17 cellular contexts compared by ENCODE assay signal in the genomic region with DNA sequence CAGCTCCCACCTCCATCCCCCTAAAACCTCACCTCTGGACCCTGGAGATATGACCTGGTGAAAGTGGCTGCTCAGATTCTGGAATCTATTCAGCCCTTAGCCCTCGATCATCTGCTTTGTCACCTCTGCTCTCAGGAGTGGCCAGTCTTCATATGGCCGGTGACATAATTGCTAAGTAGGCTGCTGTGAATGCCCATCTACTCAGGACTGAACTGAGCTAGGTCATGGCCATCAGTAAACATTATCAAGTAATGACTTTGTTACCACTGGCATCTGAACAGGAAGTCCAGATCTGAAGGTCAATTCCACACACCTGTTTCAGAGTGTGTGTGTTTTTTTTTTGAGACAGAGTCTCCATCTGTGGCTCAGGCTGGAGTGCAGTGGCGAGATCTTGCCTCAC.
DNase-seq lines count a peak whose midpoint lies in the region; ATAC-seq, FAIRE-seq and TF ChIP-seq lines count a peak whose summit lies in the region.
"Had no signal": no experiment of that assay in that cellular context is flagged by ENCODE, and none has a peak within 500 bp of the region (broad histone marks: within the 10 kb centered on the region; RNA-seq: fewer than 3 reads in every experiment).

No MANE protein-coding gene starts in this region.

- H3K9me3 Mint-ChIP-seq in activated T-cell treated with anti-CD3 and anti-CD28 coated beads, Interleukin-2, amount 50 U/mL, for 24 hours, result no peaks in the 10 kb centered on the region
- no peaks in the 10 kb centered on the region for H3K9me3 Mint-ChIP-seq in stimulated activated naive CD8-positive, alpha-beta T cell treated with anti-CD3 and anti-CD28 coated beads, Interleukin-15, amount 100 ng/mL, for 72 hours
- no peaks in the 10 kb centered on the region for H3K9me3 Mint-ChIP-seq in HFFc6
- H3K9me3 Mint-ChIP-seq: CD8-positive, alpha-beta T cell had no signal

- peaks cover 23% of the 10 kb centered on the region for H3K4me1 Mint-ChIP-seq in activated T-cell treated with anti-CD3 and anti-CD28 coated beads, Interleukin-2, amount 50 U/mL, for 24 hours (ENCODE audit: low read depth)
- H3K4me1 Mint-ChIP-seq in stimulated activated naive CD8-positive, alpha-beta T cell treated with anti-CD3 and anti-CD28 coated beads, Interleukin-15, amount 100 ng/mL, for 72 hours, result peaks cover 35% of the 10 kb centered on the region
- H3K4me1 Mint-ChIP-seq in HFFc6 (ENCODE audit: low read depth), result peaks cover 19% of the 10 kb centered on the region

- no peak overlapping the region for H3K27ac ChIP-seq in small intestine (ENCODE audit: low read depth in 1 of 2, low read length in 1 of 2)
- H3K27ac ChIP-seq: C4-2B, HL-60 had no signal

- no peaks in the 10 kb centered on the region for H3K9me3 ChIP-seq in small intestine (ENCODE audit: control insufficient read depth, low read depth)
- H3K9me3 ChIP-seq: BE2C had no signal

- no peak overlapping the region for H3K4me3 ChIP-seq in small intestine (ENCODE audit: low read depth in 1 of 2, low read length in 2 of 2)

- no peaks in the 10 kb centered on the region for H3K4me1 ChIP-seq in small intestine (ENCODE audit: control insufficient read depth in 2 of 2, insufficient read depth in 1 of 2, low read depth in 1 of 2, low read length in 1 of 2)
- H3K4me1 ChIP-seq: BE2C had no signal

- no peak overlapping the region for H3K4me3 Mint-ChIP-seq in activated T-cell treated with anti-CD3 and anti-CD28 coated beads, Interleukin-2, amount 50 U/mL, for 24 hours
- H3K4me3 Mint-ChIP-seq in stimulated activated naive CD8-positive, alpha-beta T cell treated with anti-CD3 and anti-CD28 coated beads, Interleukin-15, amount 100 ng/mL, for 72 hours, result no peak overlapping the region
- H3K4me3 Mint-ChIP-seq in HFFc6, result no peak overlapping the region
- H3K4me3 Mint-ChIP-seq: CD8-positive, alpha-beta T cell had no signal

- no peak for TF ChIP-seq CTCF in HFFc6 (IDR thresholded peaks at IDR 0.05)

- ATAC-seq in stimulated activated naive CD8-positive, alpha-beta T cell treated with anti-CD3 and anti-CD28 coated beads, Interleukin-15, amount 100 ng/mL, for 72 hours, result no peak
- ATAC-seq: CD8-positive, alpha-beta T cell had no signal

- H3K27me3 ChIP-seq in small intestine (ENCODE audit: control insufficient read depth in 2 of 2, insufficient read depth in 2 of 2, low read length in 2 of 2), result no peaks in the 10 kb centered on the region
- H3K27me3 ChIP-seq: BE2C had no signal

- no peak for FAIRE-seq in small intestine (lab: Jason Lieb, UNC)
- FAIRE-seq: A204.1, D721Med, GM18507 had no signal

- no peaks in the 10 kb centered on the region for H3K27me3 Mint-ChIP-seq in activated T-cell treated with anti-CD3 and anti-CD28 coated beads, Interleukin-2, amount 50 U/mL, for 24 hours
- H3K27me3 Mint-ChIP-seq in stimulated activated naive CD8-positive, alpha-beta T cell treated with anti-CD3 and anti-CD28 coated beads, Interleukin-15, amount 100 ng/mL, for 72 hours, result no peaks in the 10 kb centered on the region
- H3K27me3 Mint-ChIP-seq in HFFc6 (ENCODE audit: insufficient read depth), result peaks cover 7% of the 10 kb centered on the region

- 40 to 83% (median 61%) methylated on average over 3 of the region's 3 CpGs for WGBS in small intestine, 3 donors

- no peak for DNase-seq in activated T-cell treated with anti-CD3 and anti-CD28 coated beads, Interleukin-2, amount 50 U/mL, for 24 hours
- no peak for DNase-seq in activated T-cell treated with anti-CD3 and anti-CD28 coated beads, Interleukin-2, amount 50 U/mL, for 48 hours
- DNase-seq in NCI-H146 (lab: John Stamatoyannopoulos, UW), result peak; percentile 76
- DNase-seq in islet precursor cell, result peak; percentile 20
- peak; percentile 71 for DNase-seq in small intestine
- no peak for DNase-seq in stimulated activated naive CD8-positive, alpha-beta T cell treated with anti-CD3 and anti-CD28 coated beads, Interleukin-15, amount 100 ng/mL, for 72 hours
- no peak for DNase-seq in HFFc6
- DNase-seq: BE2C; CD8-positive, alpha-beta T cell; COR-L47; DMS153; HCEC 1CT had no signal

- peak overlapping the region; percentile 52 for H3K27ac Mint-ChIP-seq in activated T-cell treated with anti-CD3 and anti-CD28 coated beads, Interleukin-2, amount 50 U/mL, for 24 hours
- H3K27ac Mint-ChIP-seq in stimulated activated naive CD8-positive, alpha-beta T cell treated with anti-CD3 and anti-CD28 coated beads, Interleukin-15, amount 100 ng/mL, for 72 hours, result peak overlapping the region in 1 of 2 donors; percentile 16
- H3K27ac Mint-ChIP-seq in HFFc6, result no peak overlapping the region
- H3K27ac Mint-ChIP-seq: CD8-positive, alpha-beta T cell had no signal

- no peaks in the 10 kb centered on the region for H3K36me3 Mint-ChIP-seq in activated T-cell treated with anti-CD3 and anti-CD28 coated beads, Interleukin-2, amount 50 U/mL, for 24 hours (ENCODE audit: low read depth)
- peaks cover 6% of the 10 kb centered on the region for H3K36me3 Mint-ChIP-seq in HFFc6 (ENCODE audit: low read depth)
- H3K36me3 Mint-ChIP-seq: CD8-positive, alpha-beta T cell had no signal

- H3K36me3 ChIP-seq in small intestine (ENCODE audit: control insufficient read depth in 2 of 2, insufficient read depth in 2 of 2, low read length in 2 of 2), result no peaks in the 10 kb centered on the region
- H3K36me3 ChIP-seq: BE2C had no signal

Comparison
In these comparisons a context has a peak if more than half of its experiments do, and no peak if none do; other contexts are left out.
1. DNase-seq: peak in NCI-H146 (single experiment), islet precursor cell (single experiment) and small intestine (single experiment); none in activated T-cell treated with anti-CD3 and anti-CD28 coated beads, Interleukin-2, amount 50 U/mL, for 24 hours (single experiment), activated T-cell treated with anti-CD3 and anti-CD28 coated beads, Interleukin-2, amount 50 U/mL, for 48 hours (0 of 2), stimulated activated naive CD8-positive, alpha-beta T cell treated with anti-CD3 and anti-CD28 coated beads, Interleukin-15, amount 100 ng/mL, for 72 hours (0 of 2) and HFFc6 (single experiment).